Comparison of ENCODE assay signal across 8 cellular contexts in the genomic region with DNA sequence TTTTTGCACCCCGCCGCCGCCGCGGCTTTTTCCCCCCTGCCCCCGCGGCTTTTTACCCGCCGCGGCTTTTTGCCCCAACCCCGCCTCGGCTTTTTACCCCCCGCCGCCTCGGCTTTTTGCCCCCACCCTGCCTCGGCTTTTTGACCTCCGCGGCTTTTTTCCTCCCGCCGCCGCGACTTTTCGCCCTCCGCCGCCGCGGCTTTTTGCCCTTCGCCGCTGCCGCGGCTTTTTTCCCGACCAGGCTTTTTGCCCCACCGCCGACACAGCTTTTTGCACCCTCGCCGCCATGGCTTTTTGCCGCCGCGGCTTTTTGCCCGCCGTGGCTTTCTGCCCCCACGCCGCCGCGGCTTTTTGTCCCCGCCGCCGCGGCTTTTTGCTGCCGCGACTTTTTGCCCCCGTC.
DNase-seq lines count a peak whose midpoint lies in the region; ATAC-seq, FAIRE-seq and TF ChIP-seq lines count a peak whose summit lies in the region.

No MANE protein-coding gene starts in this region.

- in situ Hi-C loops in G401 (cut with HindIII; ENCODE audit: low sequenced_read_pairs) = no loop called here

- H3K9me3 Mint-ChIP-seq in activated T-cell treated with anti-CD3 and anti-CD28 coated beads, Interleukin-2, amount 50 U/mL, for 72 hours = no peaks in the 10 kb centered on the region

- H3K4me1 ChIP-seq in keratinocyte (ENCODE audit: control insufficient read depth, extremely low read depth, insufficient read depth, low read length) = no peaks in the 10 kb centered on the region

- no peaks in the 10 kb centered on the region for H3K9me1 ChIP-seq in keratinocyte (ENCODE audit: control insufficient read depth, extremely low read depth, insufficient read depth, low read length)

- H3K9ac ChIP-seq in keratinocyte (ENCODE audit: control insufficient read depth, extremely low read depth, insufficient read depth, low read length) = no peak overlapping the region

- no peak overlapping the region for H3K27ac ChIP-seq in keratinocyte (ENCODE audit: control insufficient read depth, insufficient read depth, low read length)

- peak; percentile 9 for DNase-seq in stimulated activated CD4-positive, alpha-beta T cell treated with anti-CD3 and anti-CD28 coated beads, Interleukin-15, amount 100 ng/mL, for 24 hours
- no peak for DNase-seq in stimulated activated CD4-positive, alpha-beta T cell treated with anti-CD3 and anti-CD28 coated beads, Interleukin-4, amount 100 ng/mL, for 24 hours
- DNase-seq in activated T-cell treated with anti-CD3 and anti-CD28 coated beads, Interleukin-2, amount 50 U/mL, for 72 hours = no peak
- DNase-seq in keratinocyte (ENCODE audit: low read depth, low spot score) (no peak), GM19239 (ENCODE audit: insufficient read length, low spot score) (no peak), G401 (ENCODE audit: low spot score) (no peak)

- no peaks in the 10 kb centered on the region for H3K27me3 ChIP-seq in keratinocyte (ENCODE audit: control insufficient read depth, extremely low read depth, insufficient read depth, low read length)

- H3K27ac Mint-ChIP-seq in activated T-cell treated with anti-CD3 and anti-CD28 coated beads, Interleukin-2, amount 50 U/mL, for 72 hours = no peak overlapping the region

- no peak for TF ChIP-seq CTCF in keratinocyte (optimal IDR thresholded peaks at IDR 0.05 in 1 of 3, IDR thresholded peaks at IDR 0.05 in 1 of 3, conservative IDR thresholded peaks at IDR 0.05 in 1 of 3; ENCODE audit: extremely low read depth in 1 of 3, insufficient read depth in 2 of 3, low read length in 3 of 3)

- no peaks in the 10 kb centered on the region for H3K9me3 ChIP-seq in keratinocyte (ENCODE audit: control insufficient read depth, low read depth, low read length)

- no peaks in the 10 kb centered on the region for H4K20me1 ChIP-seq in keratinocyte (ENCODE audit: control insufficient read depth, extremely low read depth, insufficient read depth, low read length)

- no peak overlapping the region for H2AFZ ChIP-seq in keratinocyte (ENCODE audit: control insufficient read depth, low read length)

- ATAC-seq in activated T-cell treated with anti-CD3 and anti-CD28 coated beads, Interleukin-2, amount 50 U/mL, for 72 hours (replicated peaks in 1 of 2) = no peak
- ATAC-seq in HG03439 (IDR thresholded peaks at IDR 0.05; ENCODE audit: unreplicated experiment) (no peak), GM19452 (IDR thresholded peaks at IDR 0.05; ENCODE audit: unreplicated experiment) (no peak)

- FAIRE-seq in keratinocyte (lab: Jason Lieb, UNC) (no peak), GM19239 (lab: Jason Lieb, UNC) (no peak)

- dilution Hi-C loops in keratinocyte (cut with MboI; ENCODE audit: extremely low pct_ligation_motif_present, low sequenced_read_pairs) = no loop called here

- H3K4me2 ChIP-seq in keratinocyte (ENCODE audit: control insufficient read depth, extremely low read depth, insufficient read depth, low read depth, low read length) = peak overlapping the region; percentile 32

- H3K79me2 ChIP-seq in keratinocyte (ENCODE audit: control insufficient read depth, insufficient read depth, low read length) = no peaks in the 10 kb centered on the region

- H3K4me3 ChIP-seq in keratinocyte (ENCODE audit: control insufficient read depth in 2 of 3, extremely low read depth in 1 of 3, insufficient read depth in 2 of 3, low read depth in 1 of 3, low read length in 3 of 3) = peak overlapping the region in 2 of 3 experiments; percentile 34 to 38

- no peaks in the 10 kb centered on the region for H3K27me3 Mint-ChIP-seq in activated T-cell treated with anti-CD3 and anti-CD28 coated beads, Interleukin-2, amount 50 U/mL, for 72 hours (ENCODE audit: low read depth)

- no peaks in the 10 kb centered on the region for H3K36me3 Mint-ChIP-seq in activated T-cell treated with anti-CD3 and anti-CD28 coated beads, Interleukin-2, amount 50 U/mL, for 72 hours (ENCODE audit: insufficient read depth in 2 of 2)

- no peaks in the 10 kb centered on the region for H3K36me3 ChIP-seq in keratinocyte (ENCODE audit: control insufficient read depth in 2 of 2, extremely low read depth in 1 of 2, insufficient read depth in 2 of 2, low read length in 2 of 2)

- no peaks in the 10 kb centered on the region for H3K4me1 Mint-ChIP-seq in activated T-cell treated with anti-CD3 and anti-CD28 coated beads, Interleukin-2, amount 50 U/mL, for 72 hours (ENCODE audit: low read depth)

- H3K4me3 Mint-ChIP-seq in activated T-cell treated with anti-CD3 and anti-CD28 coated beads, Interleukin-2, amount 50 U/mL, for 72 hours = peak overlapping the region; percentile 81
